In the genomic region with DNA sequence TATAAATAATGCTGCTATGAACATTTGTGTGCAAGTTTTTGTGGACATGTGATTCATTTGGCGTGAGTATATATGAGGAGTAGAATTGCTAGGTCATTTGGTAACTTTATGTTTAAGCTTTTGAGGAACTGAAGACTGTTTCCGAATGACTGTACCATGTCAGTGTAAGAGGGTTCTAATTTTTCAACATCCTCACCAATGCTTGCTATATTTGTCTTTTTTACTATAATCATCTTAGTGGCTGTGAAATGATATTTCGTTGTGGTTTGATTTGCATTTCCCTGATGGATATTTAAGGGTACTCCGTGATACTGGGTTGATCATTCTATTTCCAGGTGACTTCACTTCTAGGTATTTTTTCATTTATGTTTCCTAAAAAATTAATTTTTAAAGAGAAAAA, we compare ENCODE assay signal across 15 cellular contexts.
DNase-seq lines count a peak whose midpoint lies in the region; ATAC-seq lines count a peak whose summit lies in the region.
"Had no signal": no experiment of that assay in that cellular context is flagged by ENCODE, and none has a peak within 500 bp of the region (broad histone marks: within the 10 kb centered on the region; RNA-seq: fewer than 3 reads in every experiment).

No MANE protein-coding gene starts in this region.

- H3K36me3 ChIP-seq in Karpas-422 (ENCODE audit: insufficient read depth, low read length) = no peaks in the 10 kb centered on the region
- H3K36me3 ChIP-seq: SJSA1, tibial nerve had no signal

- H3K27me3 ChIP-seq in Karpas-422 (ENCODE audit: low read length) = no peaks in the 10 kb centered on the region
- H3K27me3 ChIP-seq: tibial nerve had no signal

- H3K4me3 ChIP-seq in Karpas-422 (ENCODE audit: low read length) = no peak overlapping the region
- H3K4me3 ChIP-seq: SJSA1, tibial nerve had no signal

- no peak overlapping the region for H3K27ac ChIP-seq in Karpas-422 (ENCODE audit: low read length)
- H3K27ac ChIP-seq: SJSA1, tibial nerve had no signal

- H3K79me2 ChIP-seq in Karpas-422 (ENCODE audit: low read length) = no peaks in the 10 kb centered on the region

- H4K20me1 ChIP-seq in Karpas-422 (ENCODE audit: insufficient read depth, low read depth, low read length) = no peaks in the 10 kb centered on the region

- H3K4me2 ChIP-seq in Karpas-422 (ENCODE audit: low read depth, low read length, poor library complexity, severe bottlenecking) = no peak overlapping the region

- no peak overlapping the region for H3K9ac ChIP-seq in Karpas-422 (ENCODE audit: low read length)

- H2AFZ ChIP-seq in Karpas-422 (ENCODE audit: low read length) = no peak overlapping the region

- H3K9me3 ChIP-seq in Karpas-422 (ENCODE audit: low read length) = no peaks in the 10 kb centered on the region
- H3K9me3 ChIP-seq: SJSA1 had no signal

- in situ Hi-C loops in G401 (cut with HindIII; ENCODE audit: low sequenced_read_pairs) = no loop called here

- H3K9me2 ChIP-seq in Karpas-422 (replicated peaks; ENCODE audit: insufficient read depth, low read length) = no peaks in the 10 kb centered on the region

- no peaks in the 10 kb centered on the region for H3K4me1 ChIP-seq in Karpas-422 (ENCODE audit: low read length)

- peak; percentile 83 for ATAC-seq in GM18498 (IDR thresholded peaks at IDR 0.05; ENCODE audit: unreplicated experiment)
- peak; percentile 84 for ATAC-seq in GM19467 (IDR thresholded peaks at IDR 0.05; ENCODE audit: unreplicated experiment)
- peak; percentile 85 for ATAC-seq in HG02973 (IDR thresholded peaks at IDR 0.05; ENCODE audit: unreplicated experiment)

- DNase-seq in NAMALWA (ENCODE audit: low spot score) (peak; percentile 22), Karpas-422 (no peak), RKO (ENCODE audit: low spot score) (no peak), KG1 (lab: John Stamatoyannopoulos, UW) (no peak), G401 (ENCODE audit: low spot score) (no peak)
- DNase-seq: activated CD8-positive, alpha-beta T cell treated with anti-CD3 and anti-CD28 coated beads for 36 hours; amniotic stem cell; GOT3; NCI-H1694 treated with DMSO at 0.1 percent for 48 hours; stimulated activated CD4-positive, alpha-beta T cell treated with anti-CD3 and anti-CD28 coated beads, Interleukin-2, amount 100 ng/mL, for 48 hours had no signal
